In the genomic region with DNA sequence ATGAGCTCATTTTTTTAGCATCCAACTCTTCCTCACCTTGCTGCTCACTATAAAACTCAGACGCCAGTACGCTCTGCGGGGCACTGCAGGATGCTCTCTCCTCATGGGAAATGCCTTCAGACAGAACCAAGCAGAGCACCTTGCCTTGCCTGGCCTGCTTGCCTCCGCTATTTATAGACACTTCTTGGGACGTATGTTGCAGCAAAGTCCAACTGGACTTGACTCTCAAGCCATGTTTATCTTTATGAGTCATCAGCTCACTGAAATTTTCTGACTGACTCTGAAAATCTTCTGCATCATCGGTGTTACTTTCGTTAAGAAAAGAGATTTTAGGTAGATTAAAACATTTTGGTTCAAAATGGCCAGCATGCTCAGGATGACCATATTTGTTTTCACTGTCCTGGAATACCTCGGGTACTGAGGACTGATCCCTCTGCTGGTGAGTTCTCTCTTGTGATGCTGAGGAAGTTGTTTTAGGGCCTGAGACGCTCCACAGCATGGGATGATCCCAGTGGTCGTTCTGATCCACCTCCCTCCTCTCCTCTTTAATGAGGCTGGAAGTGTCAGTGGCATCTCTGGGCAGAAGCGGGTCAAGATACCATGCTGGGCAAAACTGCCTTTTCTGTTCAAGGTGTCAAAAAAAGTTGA, we compare ENCODE assay signal across 17 cellular contexts.
A peak's percentile ranks its signal among the peaks of the same experiment; 100 is the strongest.
DNase-seq lines count a peak whose midpoint lies in the region; ATAC-seq and TF ChIP-seq lines count a peak whose summit lies in the region.
"Had no signal": no experiment of that assay in that cellular context is flagged by ENCODE, and none has a peak within 500 bp of the region (broad histone marks: within the 10 kb centered on the region; RNA-seq: fewer than 3 reads in every experiment).

No MANE protein-coding gene starts in this region.

- H3K4me1 Mint-ChIP-seq in WTC11: peaks cover 11% of the 10 kb centered on the region
- peaks cover 8% of the 10 kb centered on the region for H3K4me1 Mint-ChIP-seq in Calu3 (ENCODE audit: low read depth, unreplicated experiment)

- no peaks in the 10 kb centered on the region for H3K79me2 ChIP-seq in osteoblast (ENCODE audit: insufficient read depth, low read length)

- peak; percentile 83 for ATAC-seq in WTC11
- ATAC-seq: activated T-cell treated with anti-CD3 and anti-CD28 coated beads, Interleukin-2, amount 50 U/mL, for 4 hours; stimulated activated naive B cell treated with anti-CD40 and anti-IgM and Interleukin-4, amounts not matched to agents 10 μg/mL and 1 μg/mL and 100 μg/mL, for 72 hours had no signal

- H3K9me3 Mint-ChIP-seq in WTC11 (no peaks in the 10 kb centered on the region), Calu3 (ENCODE audit: low read depth, unreplicated experiment) (no peaks in the 10 kb centered on the region)
- H3K9me3 Mint-ChIP-seq: activated T-cell treated with anti-CD3 and anti-CD28 coated beads, Interleukin-2, amount 50 U/mL, for 4 hours; stimulated activated naive B cell treated with anti-CD40 and anti-IgM and Interleukin-4, amounts not matched to agents 10 μg/mL and 1 μg/mL and 100 μg/mL, for 72 hours had no signal

- H3K27ac ChIP-seq in osteoblast (ENCODE audit: low read depth, low read length): peak overlapping the region; percentile 6
- H3K27ac ChIP-seq: PC-9 had no signal

- peaks cover 6% of the 10 kb centered on the region for H3K4me1 ChIP-seq in osteoblast (ENCODE audit: insufficient read depth, low read length)

- H3K27me3 Mint-ChIP-seq in WTC11 (ENCODE audit: low read depth) (no peaks in the 10 kb centered on the region), Calu3 (ENCODE audit: unreplicated experiment) (no peaks in the 10 kb centered on the region)
- H3K27me3 Mint-ChIP-seq: stimulated activated naive B cell treated with anti-CD40 and anti-IgM and Interleukin-4, amounts not matched to agents 10 μg/mL and 1 μg/mL and 100 μg/mL, for 72 hours had no signal

- H3K4me2 ChIP-seq in osteoblast (ENCODE audit: insufficient read depth, low read length): peak overlapping the region; percentile 29
- H3K4me2 ChIP-seq: PC-9 had no signal

- peak; percentile 52 for DNase-seq in DMS53 (lab: John Stamatoyannopoulos, UW)
- no peak for DNase-seq in WTC11 (ENCODE audit: low spot score)
- DNase-seq in fibroblast of pulmonary artery (ENCODE audit: low read depth): peak; percentile 20
- peak; percentile 85 for DNase-seq in osteoblast (ENCODE audit: insufficient read length, low spot score, missing footprints)
- DNase-seq in head of caudate nucleus: no peak
- no peak for DNase-seq in Calu3
- DNase-seq in NCI-H1417 treated with DMSO at 0.1 percent for 48 hours (lab: John Stamatoyannopoulos, UW): no peak
- DNase-seq in COLO829 (ENCODE audit: low spot score): no peak
- DNase-seq: activated CD4-positive, alpha-beta T cell treated with anti-CD3 and anti-CD28 coated beads for 4 hours; activated T-cell treated with anti-CD3 and anti-CD28 coated beads, Interleukin-2, amount 50 U/mL, for 4 hours; anterior cingulate cortex; NCI-H1105; NCI-H446 treated with DMSO at 0.1 percent for 48 hours; PC-9; stimulated activated CD4-positive, alpha-beta T cell treated with anti-CD3 and anti-CD28 coated beads, Interleukin-4, amount 100 ng/mL, for 1 hour; stimulated activated naive B cell treated with anti-CD40 and anti-IgM and Interleukin-4, amounts not matched to agents 10 μg/mL and 1 μg/mL and 100 μg/mL, for 72 hours had no signal

- H3K4me3 ChIP-seq in fibroblast of pulmonary artery (replicated peaks; ENCODE audit: low read depth, low read length) (no peak overlapping the region), osteoblast (ENCODE audit: insufficient read depth, low read length) (no peak overlapping the region)
- H3K4me3 ChIP-seq: PC-9 had no signal

- H4K20me1 ChIP-seq in osteoblast (ENCODE audit: insufficient read depth, low read length): no peaks in the 10 kb centered on the region

- intact Hi-C loops in head of caudate nucleus (cut with DNase I): no loop called here
- intact Hi-C loops in Calu3 (cut with micrococcal nuclease; ENCODE audit: unreplicated experiment): no loop called here

- CTCF ChIA-PET in WTC11 (lab: Charles Lee): interaction anchor here (0.6 kb wide), 1 partner anchor 121 kb away, joined by 3 read pairs; no protein-coding TSS in a partner anchor
- CTCF ChIA-PET in Calu3 (lab: Charles Lee): no interaction called here

- BruUV-seq in Calu3 (replicated peaks; lab: Mats Ljungman, UMichigan): no TSS peak

- H3K27me3 ChIP-seq in osteoblast (ENCODE audit: insufficient read depth, low read length): no peaks in the 10 kb centered on the region

- no peak for TF ChIP-seq CTCF in WTC11 (IDR thresholded peaks at IDR 0.05)
- TF ChIP-seq CTCF in fibroblast of pulmonary artery (IDR thresholded peaks at IDR 0.05; ENCODE audit: low read length, missing control alignments): no peak
- peak; percentile 10 for TF ChIP-seq CTCF in osteoblast (IDR thresholded peaks at IDR 0.05; ENCODE audit: extremely low read depth, low read depth, low read length)
- no peak for TF ChIP-seq CTCF in Calu3 (IDR thresholded peaks at IDR 0.05; ENCODE audit: unreplicated experiment)

- H3K4me3 Mint-ChIP-seq in WTC11: no peak overlapping the region
- H3K4me3 Mint-ChIP-seq in Calu3 (ENCODE audit: low read depth, unreplicated experiment): no peak overlapping the region
- H3K4me3 Mint-ChIP-seq: activated T-cell treated with anti-CD3 and anti-CD28 coated beads, Interleukin-2, amount 50 U/mL, for 4 hours; stimulated activated naive B cell treated with anti-CD40 and anti-IgM and Interleukin-4, amounts not matched to agents 10 μg/mL and 1 μg/mL and 100 μg/mL, for 72 hours; T-helper 1 cell treated with Interleukin-12 subunit alpha and Interleukin-12 subunit beta and Interleukin-4 antibody, amounts not matched to agents 30 μg/mL and 1 μg/mL, for 36 hours had no signal

- H3K27ac Mint-ChIP-seq in WTC11 (no peak overlapping the region), Calu3 (ENCODE audit: unreplicated experiment) (no peak overlapping the region)
- H3K27ac Mint-ChIP-seq: stimulated activated naive B cell treated with anti-CD40 and anti-IgM and Interleukin-4, amounts not matched to agents 10 μg/mL and 1 μg/mL and 100 μg/mL, for 72 hours; T-helper 1 cell treated with Interleukin-12 subunit alpha and Interleukin-12 subunit beta and Interleukin-4 antibody, amounts not matched to agents 30 μg/mL and 1 μg/mL, for 36 hours had no signal

- no peak overlapping the region for H2AFZ ChIP-seq in osteoblast (ENCODE audit: low read length)
- H2AFZ ChIP-seq: PC-9 had no signal

- H3K36me3 Mint-ChIP-seq in WTC11: peaks cover 24% of the 10 kb centered on the region
- H3K36me3 Mint-ChIP-seq in Calu3 (ENCODE audit: insufficient read depth, unreplicated experiment): no peaks in the 10 kb centered on the region

- no peaks in the 10 kb centered on the region for H3K36me3 ChIP-seq in osteoblast (ENCODE audit: insufficient read depth, low read length)

- POLR2A ChIA-PET in WTC11 (lab: Charles Lee): no interaction called here

- H3K9me3 ChIP-seq in osteoblast (ENCODE audit: low read depth, low read length): no peaks in the 10 kb centered on the region

TF ChIP-seq in WTC11, 78 proteins besides CTCF, POLR2A, EP300 and RAD21 (continues in another document):
- TF ChIP-seq RORB (CRISPR knock-in tag; IDR thresholded peaks at IDR 0.05) (no peak), ZNF396 (CRISPR knock-in tag; IDR thresholded peaks at IDR 0.05; ENCODE audit: borderline replicate concordance) (no peak), OVOL2 (CRISPR knock-in tag; IDR thresholded peaks at IDR 0.05; ENCODE audit: borderline replicate concordance) (no peak), ZNF416 (CRISPR knock-in tag; IDR thresholded peaks at IDR 0.05) (no peak), ETV6 (CRISPR knock-in tag; IDR thresholded peaks at IDR 0.05) (no peak), SMAD3 (CRISPR knock-in tag; IDR thresholded peaks at IDR 0.05; ENCODE audit: borderline replicate concordance) (no peak), SMAD4 (CRISPR knock-in tag; IDR thresholded peaks at IDR 0.05) (no peak), USF2 (CRISPR knock-in tag; IDR thresholded peaks at IDR 0.05) (no peak), ZNF121 (CRISPR knock-in tag; IDR thresholded peaks at IDR 0.05) (no peak), TP53 (CRISPR knock-in tag; IDR thresholded peaks at IDR 0.05) (no peak)
- TF ChIP-seq, protein P1, sequence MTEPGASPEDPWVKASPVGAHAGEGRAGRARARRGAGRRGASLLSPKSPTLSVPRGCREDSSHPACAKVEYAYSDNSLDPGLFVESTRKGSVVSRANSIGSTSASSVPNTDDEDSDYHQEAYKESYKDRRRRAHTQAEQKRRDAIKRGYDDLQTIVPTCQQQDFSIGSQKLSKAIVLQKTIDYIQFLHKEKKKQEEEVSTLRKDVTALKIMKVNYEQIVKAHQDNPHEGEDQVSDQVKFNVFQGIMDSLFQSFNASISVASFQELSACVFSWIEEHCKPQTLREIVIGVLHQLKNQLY (CRISPR knock-in tag; IDR thresholded peaks at IDR 0.05): no peak
- TF ChIP-seq, protein P2, sequence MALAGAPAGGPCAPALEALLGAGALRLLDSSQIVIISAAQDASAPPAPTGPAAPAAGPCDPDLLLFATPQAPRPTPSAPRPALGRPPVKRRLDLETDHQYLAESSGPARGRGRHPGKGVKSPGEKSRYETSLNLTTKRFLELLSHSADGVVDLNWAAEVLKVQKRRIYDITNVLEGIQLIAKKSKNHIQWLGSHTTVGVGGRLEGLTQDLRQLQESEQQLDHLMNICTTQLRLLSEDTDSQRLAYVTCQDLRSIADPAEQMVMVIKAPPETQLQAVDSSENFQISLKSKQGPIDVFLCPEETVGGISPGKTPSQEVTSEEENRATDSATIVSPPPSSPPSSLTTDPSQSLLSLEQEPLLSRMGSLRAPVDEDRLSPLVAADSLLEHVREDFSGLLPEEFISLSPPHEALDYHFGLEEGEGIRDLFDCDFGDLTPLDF (CRISPR knock-in tag; IDR thresholded peaks at IDR 0.05): no peak

Comparison
In these comparisons a context has a peak if more than half of its experiments do, and no peak if none do; other contexts are left out.
1. DNase-seq: peak in DMS53 (single experiment), fibroblast of pulmonary artery (single experiment) and osteoblast (single experiment); none in WTC11 (single experiment), head of caudate nucleus (0 of 42), Calu3 (single experiment), NCI-H1417 treated with DMSO at 0.1 percent for 48 hours (single experiment) and COLO829 (single experiment).